Comparison of ENCODE assay signal across 29 cellular contexts in genomic region chrX:20306668-20307067, GRCh38.
"Had no signal": no experiment of that assay in that cellular context is flagged by ENCODE, and none has a peak within 500 bp of the region (broad histone marks: within the 10 kb centered on the region; RNA-seq: fewer than 3 reads in every experiment).

No MANE protein-coding gene starts in this region.

- H3K9me3 Mint-ChIP-seq: stimulated activated effector memory CD8-positive, alpha-beta T cell treated with anti-CD3 and anti-CD28 coated beads, Interleukin-12 subunit alpha, Interleukin-12 subunit beta, amount 100 ng/mL, for 72 hours; stimulated activated memory B cell treated with anti-CD40 and anti-IgM and Interleukin-4, amounts not matched to agents 10 μg/mL and 1 μg/mL and 100 μg/mL, for 72 hours; stimulated activated naive B cell treated with anti-CD40 and anti-IgM and Interleukin-4, amounts not matched to agents 10 μg/mL and 1 μg/mL and 100 μg/mL, for 72 hours; stimulated activated naive CD8-positive, alpha-beta T cell treated with anti-CD3 and anti-CD28 coated beads, Interleukin-15, amount 100 ng/mL, for 72 hours; stimulated activated naive CD8-positive, alpha-beta T cell treated with anti-CD3 and anti-CD28 coated beads, Interleukin-15, Interleukin-2, amounts not matched to agents 100 ng/mL and 50 ng/mL, for 24 hours; type B pancreatic cell had no signal

- H3K4me3 ChIP-seq: stomach, suprapubic skin, testis, thoracic aorta, thyroid gland, tibial artery, tibial nerve, transverse colon, upper lobe of left lung, upper lobe of right lung, uterus, vagina had no signal

- FAIRE-seq: urothelium cell line had no signal

- H3K4me3 Mint-ChIP-seq: stimulated activated effector memory CD8-positive, alpha-beta T cell treated with anti-CD3 and anti-CD28 coated beads, Interleukin-12 subunit alpha, Interleukin-12 subunit beta, amount 100 ng/mL, for 72 hours; stimulated activated memory B cell treated with anti-CD40 and anti-IgM and Interleukin-4, amounts not matched to agents 10 μg/mL and 1 μg/mL and 100 μg/mL, for 72 hours; stimulated activated naive B cell treated with anti-CD40 and anti-IgM and Interleukin-4, amounts not matched to agents 10 μg/mL and 1 μg/mL and 100 μg/mL, for 72 hours; stimulated activated naive CD8-positive, alpha-beta T cell treated with anti-CD3 and anti-CD28 coated beads, Interleukin-15, amount 100 ng/mL, for 72 hours; stimulated activated naive CD8-positive, alpha-beta T cell treated with anti-CD3 and anti-CD28 coated beads, Interleukin-15, Interleukin-2, amounts not matched to agents 100 ng/mL and 50 ng/mL, for 24 hours; type B pancreatic cell had no signal

- H3K4me1 Mint-ChIP-seq: stimulated activated effector memory CD8-positive, alpha-beta T cell treated with anti-CD3 and anti-CD28 coated beads, Interleukin-12 subunit alpha, Interleukin-12 subunit beta, amount 100 ng/mL, for 72 hours; stimulated activated naive CD8-positive, alpha-beta T cell treated with anti-CD3 and anti-CD28 coated beads, Interleukin-15, amount 100 ng/mL, for 72 hours had no signal

- ATAC-seq: stimulated activated effector memory CD8-positive, alpha-beta T cell treated with anti-CD3 and anti-CD28 coated beads, Interleukin-12 subunit alpha, Interleukin-12 subunit beta, amount 100 ng/mL, for 72 hours; stimulated activated memory B cell treated with anti-CD40 and anti-IgM and Interleukin-4, amounts not matched to agents 10 μg/mL and 1 μg/mL and 100 μg/mL, for 72 hours; stimulated activated naive B cell treated with anti-CD40 and anti-IgM and Interleukin-4, amounts not matched to agents 10 μg/mL and 1 μg/mL and 100 μg/mL, for 72 hours; stimulated activated naive CD8-positive, alpha-beta T cell treated with anti-CD3 and anti-CD28 coated beads, Interleukin-15, amount 100 ng/mL, for 72 hours; stimulated activated naive CD8-positive, alpha-beta T cell treated with anti-CD3 and anti-CD28 coated beads, Interleukin-15, Interleukin-2, amounts not matched to agents 100 U/mL and 50 U/mL, for 24 hours; upper lobe of right lung had no signal

- H3K27me3 Mint-ChIP-seq: stimulated activated memory B cell treated with anti-CD40 and anti-IgM and Interleukin-4, amounts not matched to agents 10 μg/mL and 1 μg/mL and 100 μg/mL, for 72 hours; stimulated activated naive B cell treated with anti-CD40 and anti-IgM and Interleukin-4, amounts not matched to agents 10 μg/mL and 1 μg/mL and 100 μg/mL, for 72 hours; stimulated activated naive CD8-positive, alpha-beta T cell treated with anti-CD3 and anti-CD28 coated beads, Interleukin-15, amount 100 ng/mL, for 72 hours; stimulated activated naive CD8-positive, alpha-beta T cell treated with anti-CD3 and anti-CD28 coated beads, Interleukin-15, Interleukin-2, amounts not matched to agents 100 ng/mL and 50 ng/mL, for 24 hours; type B pancreatic cell had no signal

- H3K27ac Mint-ChIP-seq: stimulated activated effector memory CD8-positive, alpha-beta T cell treated with anti-CD3 and anti-CD28 coated beads, Interleukin-12 subunit alpha, Interleukin-12 subunit beta, amount 100 ng/mL, for 72 hours; stimulated activated memory B cell treated with anti-CD40 and anti-IgM and Interleukin-4, amounts not matched to agents 10 μg/mL and 1 μg/mL and 100 μg/mL, for 72 hours; stimulated activated naive B cell treated with anti-CD40 and anti-IgM and Interleukin-4, amounts not matched to agents 10 μg/mL and 1 μg/mL and 100 μg/mL, for 72 hours; stimulated activated naive CD8-positive, alpha-beta T cell treated with anti-CD3 and anti-CD28 coated beads, Interleukin-15, Interleukin-2, amounts not matched to agents 100 ng/mL and 50 ng/mL, for 24 hours; type B pancreatic cell had no signal

- H3K27ac ChIP-seq: stomach, suprapubic skin, testis, thoracic aorta, thyroid gland, tibial artery, tibial nerve, transverse colon, upper lobe of left lung, upper lobe of right lung, uterus, vagina had no signal

- H3K9me3 ChIP-seq: stomach, suprapubic skin, testis, thoracic aorta, thyroid gland, tibial artery, tibial nerve, transverse colon, upper lobe of left lung, upper lobe of right lung, uterus, vagina had no signal

- H3K36me3 ChIP-seq: stomach, suprapubic skin, thoracic aorta, thyroid gland, tibial artery, tibial nerve, transverse colon, upper lobe of left lung, upper lobe of right lung, uterus, vagina had no signal

- H3K4me1 ChIP-seq: stomach, suprapubic skin, testis, thyroid gland, tibial artery, tibial nerve, transverse colon, upper lobe of left lung, upper lobe of right lung, uterus, vagina had no signal

- H3K36me3 Mint-ChIP-seq: stimulated activated effector memory CD8-positive, alpha-beta T cell treated with anti-CD3 and anti-CD28 coated beads, Interleukin-12 subunit alpha, Interleukin-12 subunit beta, amount 100 ng/mL, for 72 hours; stimulated activated memory B cell treated with anti-CD40 and anti-IgM and Interleukin-4, amounts not matched to agents 10 μg/mL and 1 μg/mL and 100 μg/mL, for 72 hours; stimulated activated naive B cell treated with anti-CD40 and anti-IgM and Interleukin-4, amounts not matched to agents 10 μg/mL and 1 μg/mL and 100 μg/mL, for 72 hours; type B pancreatic cell had no signal

- DNase-seq: stimulated activated CD4-positive, alpha-beta T cell treated with anti-CD3 and anti-CD28 coated beads, Interleukin-2, amount 100 ng/mL, for 48 hours; stimulated activated CD4-positive, alpha-beta T cell treated with anti-CD3 and anti-CD28 coated beads, Interleukin-4, amount 100 ng/mL, for 1 hour; stimulated activated CD4-positive, alpha-beta T cell treated with anti-CD3 and anti-CD28 coated beads, Interleukin-4, amount 100 ng/mL, for 24 hours; stimulated activated CD4-positive, alpha-beta T cell treated with anti-CD3 and anti-CD28 coated beads, Interleukin-4, amount 100 ng/mL, for 4 hours; stimulated activated CD8-positive, alpha-beta memory T cell treated with anti-CD3 and anti-CD28 coated beads, Interleukin-4, amount 100 ng/mL, for 48 hours; stimulated activated naive B cell treated with anti-CD40 and anti-IgM and Interleukin-4, amounts not matched to agents 10 μg/mL and 1 μg/mL and 100 μg/mL, for 72 hours; stimulated activated naive CD4-positive, alpha-beta T cell; stimulated activated naive CD4-positive, alpha-beta T cell treated with Interleukin-2 at 50 U/mL for 16 hours; stimulated activated naive CD8-positive, alpha-beta T cell treated with anti-CD3 and anti-CD28 coated beads, Interleukin-15, amount 100 ng/mL, for 72 hours; stimulated activated naive CD8-positive, alpha-beta T cell treated with anti-CD3 and anti-CD28 coated beads, Interleukin-15, Interleukin-2, amounts not matched to agents 100 U/mL and 50 U/mL, for 24 hours; stomach; substantia nigra; testis; thyroid gland; tibial artery; transverse colon; trophoblast cell; upper lobe of left lung; upper lobe of right lung; uterus had no signal

- H3K27me3 ChIP-seq: stomach, suprapubic skin, testis, thyroid gland, tibial artery, tibial nerve, transverse colon, upper lobe of left lung, upper lobe of right lung, uterus, vagina had no signal
